In the genomic region with DNA sequence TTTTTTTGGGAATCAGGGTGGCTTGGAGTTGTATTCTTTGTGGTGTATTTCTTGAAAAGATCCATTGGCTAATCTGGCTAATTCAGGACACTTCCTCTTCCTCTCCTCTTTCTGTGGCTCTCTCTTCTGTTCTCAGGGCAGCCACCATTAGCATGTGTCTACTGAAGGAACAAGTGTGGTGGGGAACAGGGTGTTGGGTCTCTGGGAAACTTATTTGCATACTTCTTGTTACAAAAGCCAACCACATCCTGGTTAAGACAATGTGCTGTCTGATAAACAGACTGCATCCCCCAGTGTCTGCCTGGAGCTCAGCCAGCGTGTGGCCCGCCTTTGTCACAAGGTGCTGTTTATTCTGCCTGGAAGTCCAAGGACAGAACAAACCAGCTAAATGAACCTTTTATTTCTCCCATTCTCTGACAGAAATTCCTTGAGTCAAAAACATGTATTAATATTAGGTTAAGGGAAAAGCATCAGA, we compare ENCODE assay signal across 8 cellular contexts.
DNase-seq lines count a peak whose midpoint lies in the region; ATAC-seq and TF ChIP-seq lines count a peak whose summit lies in the region.

No MANE protein-coding gene starts in this region.

- ATAC-seq in HG03025 (IDR thresholded peaks at IDR 0.05; ENCODE audit: low FRiP score, unreplicated experiment), result peak; percentile 100

- H3K9me3 ChIP-seq in cardiac muscle cell (ENCODE audit: low read depth), result no peaks in the 10 kb centered on the region

- intact Hi-C loops in posterior cingulate gyrus (cut with DNase I), result no loop called here

- H3K4me3 ChIP-seq in cardiac muscle cell, result no peak overlapping the region

- peak; percentile 17 for DNase-seq in stimulated activated CD4-positive, alpha-beta T cell treated with anti-CD3 and anti-CD28 coated beads, Interleukin-1b, Interleukin-23, amount 100 ng/mL, for 48 hours
- DNase-seq in stimulated activated CD4-positive, alpha-beta T cell treated with anti-CD3 and anti-CD28 coated beads, Interleukin-2, amount 100 ng/mL, for 48 hours, result no peak
- peak; percentile 90 for DNase-seq in NOMO-1 treated with dmso at 0.1 percent for 144 hours (lab: John Stamatoyannopoulos, UW; ENCODE audit: unreplicated experiment)
- peak; percentile 17 for DNase-seq in activated gamma-delta T cell (lab: John Stamatoyannopoulos, UW)
- DNase-seq in cardiac muscle cell (ENCODE audit: low read depth in 1 of 2, low spot score in 1 of 2), result peak; percentile 27 to 81
- DNase-seq in posterior cingulate gyrus, result peak; percentile 9 to 86 (median 44)
- no peak for DNase-seq in HuH-7.5 (ENCODE audit: low spot score)

- H3K27ac ChIP-seq in cardiac muscle cell, result no peak overlapping the region

- TF ChIP-seq CTCF in cardiac muscle cell (IDR thresholded peaks at IDR 0.05; ENCODE audit: low read depth, low read length), result no peak

- no peaks in the 10 kb centered on the region for H3K36me3 ChIP-seq in cardiac muscle cell

- no peaks in the 10 kb centered on the region for H3K27me3 ChIP-seq in cardiac muscle cell

- H3K4me1 ChIP-seq in cardiac muscle cell (ENCODE audit: low read depth), result no peaks in the 10 kb centered on the region

Comparison
In these comparisons a context has a peak if more than half of its experiments do, and no peak if none do; other contexts are left out.
1. DNase-seq: peak in stimulated activated CD4-positive, alpha-beta T cell treated with anti-CD3 and anti-CD28 coated beads, Interleukin-1b, Interleukin-23, amount 100 ng/mL, for 48 hours (single experiment), NOMO-1 treated with dmso at 0.1 percent for 144 hours (single experiment), activated gamma-delta T cell (single experiment), cardiac muscle cell (2 of 2) and posterior cingulate gyrus (10 of 10); none in stimulated activated CD4-positive, alpha-beta T cell treated with anti-CD3 and anti-CD28 coated beads, Interleukin-2, amount 100 ng/mL, for 48 hours (0 of 2) and HuH-7.5 (single experiment).